In the genomic region with DNA sequence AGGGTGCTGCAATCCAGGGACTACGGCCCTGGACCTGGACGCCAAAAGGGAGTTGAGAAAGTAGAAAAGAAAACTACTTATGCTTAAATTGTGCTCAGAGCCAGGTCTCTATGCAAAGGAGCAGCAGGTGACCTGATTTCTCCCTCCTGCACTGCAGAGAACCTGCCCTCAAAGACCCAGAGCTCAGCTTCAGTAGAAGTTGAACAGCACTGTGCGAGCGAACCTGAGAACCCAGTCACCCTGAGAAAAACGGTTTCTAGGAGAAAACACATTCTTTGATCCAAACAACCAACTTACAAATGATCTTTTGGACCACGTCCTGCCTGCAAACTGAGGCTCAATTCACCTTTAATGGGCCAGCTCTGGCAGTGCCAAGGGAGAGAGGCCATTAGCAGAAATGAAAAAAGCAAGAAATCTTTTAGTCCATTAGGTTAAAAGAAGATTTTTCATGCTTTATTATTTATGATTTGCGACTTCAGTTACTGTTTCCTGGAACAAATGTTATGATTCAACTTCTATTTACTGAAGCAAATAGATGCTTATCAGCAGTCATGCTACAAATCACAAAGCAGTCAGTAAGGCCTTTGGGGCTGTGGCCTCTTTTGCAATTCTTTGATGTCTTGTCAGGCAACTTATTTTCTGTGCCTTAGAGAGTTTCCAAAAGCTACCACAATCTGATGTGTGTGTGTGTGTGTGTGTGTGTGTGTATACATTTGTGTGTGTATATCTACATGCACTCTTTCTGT, we compare ENCODE assay signal across 8 cellular contexts.
DNase-seq lines count a peak whose midpoint lies in the region; ATAC-seq, FAIRE-seq and TF ChIP-seq lines count a peak whose summit lies in the region.

No MANE protein-coding gene starts in this region.

- peaks cover 44% of the 10 kb centered on the region for H3K4me1 Mint-ChIP-seq in T-helper 2 cell treated with Interferon-gamma antibody and Interleukin-4, amounts not matched to agents 5 μg/mL and 100 μg/mL, for 36 hours (ENCODE audit: low read depth)
- peaks cover 42% of the 10 kb centered on the region for H3K4me1 Mint-ChIP-seq in central memory CD8-positive, alpha-beta T cell
- H3K4me1 Mint-ChIP-seq in osteocyte (ENCODE audit: unreplicated experiment), result peaks cover 6% of the 10 kb centered on the region

- no peaks in the 10 kb centered on the region for H3K27me3 Mint-ChIP-seq in T-helper 2 cell treated with Interferon-gamma antibody and Interleukin-4, amounts not matched to agents 5 μg/mL and 100 μg/mL, for 36 hours (ENCODE audit: low read depth)
- H3K27me3 Mint-ChIP-seq in central memory CD8-positive, alpha-beta T cell, result no peaks in the 10 kb centered on the region
- no peaks in the 10 kb centered on the region for H3K27me3 Mint-ChIP-seq in osteocyte (ENCODE audit: unreplicated experiment)

- DNase-seq in GM19239 (ENCODE audit: insufficient read length, low spot score) (no peak), osteocyte (ENCODE audit: extremely low spot score, unreplicated experiment) (peak; percentile 49), COLO668 (lab: John Stamatoyannopoulos, UW; ENCODE audit: unreplicated experiment) (no peak), NCI-H2029 treated with DMSO at 0.1 percent for 48 hours (lab: John Stamatoyannopoulos, UW) (no peak), cortex of kidney (lab: John Stamatoyannopoulos, UW) (no peak)
- peak; percentile 73 for DNase-seq in T-helper 2 cell treated with Interferon-gamma antibody and Interleukin-4, amounts not matched to agents 5 μg/mL and 100 μg/mL, for 36 hours (ENCODE audit: low spot score)
- DNase-seq in central memory CD8-positive, alpha-beta T cell (ENCODE audit: low spot score in 2 of 2), result peak in 1 of 2 donors; percentile 54

- peak overlapping the region; percentile 94 for H3K27ac Mint-ChIP-seq in T-helper 2 cell treated with Interferon-gamma antibody and Interleukin-4, amounts not matched to agents 5 μg/mL and 100 μg/mL, for 36 hours
- H3K27ac Mint-ChIP-seq in central memory CD8-positive, alpha-beta T cell (ENCODE audit: low read depth), result peak overlapping the region; percentile 97
- H3K27ac Mint-ChIP-seq in osteocyte (ENCODE audit: unreplicated experiment), result no peak overlapping the region

- ATAC-seq in central memory CD8-positive, alpha-beta T cell (replicated peaks; ENCODE audit: extremely low read depth, poor library complexity, severe bottlenecking), result peak; percentile 54
- ATAC-seq in GM18517 (IDR thresholded peaks at IDR 0.05; ENCODE audit: unreplicated experiment), result no peak

- TF ChIP-seq CTCF in osteocyte (IDR thresholded peaks at IDR 0.05), result no peak

- peaks cover 16% of the 10 kb centered on the region for H3K36me3 Mint-ChIP-seq in T-helper 2 cell treated with Interferon-gamma antibody and Interleukin-4, amounts not matched to agents 5 μg/mL and 100 μg/mL, for 36 hours (ENCODE audit: low read depth)
- H3K36me3 Mint-ChIP-seq in central memory CD8-positive, alpha-beta T cell (ENCODE audit: insufficient read depth), result peaks cover 10% of the 10 kb centered on the region
- H3K36me3 Mint-ChIP-seq in osteocyte (ENCODE audit: unreplicated experiment), result no peaks in the 10 kb centered on the region

- peak overlapping the region; percentile 75 for H3K4me3 Mint-ChIP-seq in T-helper 2 cell treated with Interferon-gamma antibody and Interleukin-4, amounts not matched to agents 5 μg/mL and 100 μg/mL, for 36 hours
- peak overlapping the region; percentile 72 for H3K4me3 Mint-ChIP-seq in central memory CD8-positive, alpha-beta T cell
- no peak overlapping the region for H3K4me3 Mint-ChIP-seq in osteocyte (ENCODE audit: unreplicated experiment)

- FAIRE-seq in GM19239 (lab: Jason Lieb, UNC), result peak; percentile 94

- peaks cover 11% of the 10 kb centered on the region for H3K9me3 Mint-ChIP-seq in T-helper 2 cell treated with Interferon-gamma antibody and Interleukin-4, amounts not matched to agents 5 μg/mL and 100 μg/mL, for 36 hours
- H3K9me3 Mint-ChIP-seq in central memory CD8-positive, alpha-beta T cell, result no peaks in the 10 kb centered on the region
- no peaks in the 10 kb centered on the region for H3K9me3 Mint-ChIP-seq in osteocyte (ENCODE audit: unreplicated experiment)

Comparison
In these comparisons a context has a peak if more than half of its experiments do, and no peak if none do; other contexts are left out.
1. DNase-seq: peak in T-helper 2 cell treated with Interferon-gamma antibody and Interleukin-4, amounts not matched to agents 5 μg/mL and 100 μg/mL, for 36 hours (single experiment) and osteocyte (single experiment); none in GM19239 (single experiment), COLO668 (single experiment), NCI-H2029 treated with DMSO at 0.1 percent for 48 hours (single experiment) and cortex of kidney (single experiment).